Comparison of ENCODE assay signal across 1 cellular context in genomic region chr19:10251792-10252694, GRCh38.
TF ChIP-seq lines count a peak whose summit lies in the region.

TSS of gene MRPL4 (plus strand) at chr19:10252214. CDS start at chr19:10252254, 40 bp downstream.

TF ChIP-seq in K562, 482 proteins besides CTCF, POLR2A, EP300 and RAD21 (continued from another document and continues in another):
- TF ChIP-seq, protein P1, sequence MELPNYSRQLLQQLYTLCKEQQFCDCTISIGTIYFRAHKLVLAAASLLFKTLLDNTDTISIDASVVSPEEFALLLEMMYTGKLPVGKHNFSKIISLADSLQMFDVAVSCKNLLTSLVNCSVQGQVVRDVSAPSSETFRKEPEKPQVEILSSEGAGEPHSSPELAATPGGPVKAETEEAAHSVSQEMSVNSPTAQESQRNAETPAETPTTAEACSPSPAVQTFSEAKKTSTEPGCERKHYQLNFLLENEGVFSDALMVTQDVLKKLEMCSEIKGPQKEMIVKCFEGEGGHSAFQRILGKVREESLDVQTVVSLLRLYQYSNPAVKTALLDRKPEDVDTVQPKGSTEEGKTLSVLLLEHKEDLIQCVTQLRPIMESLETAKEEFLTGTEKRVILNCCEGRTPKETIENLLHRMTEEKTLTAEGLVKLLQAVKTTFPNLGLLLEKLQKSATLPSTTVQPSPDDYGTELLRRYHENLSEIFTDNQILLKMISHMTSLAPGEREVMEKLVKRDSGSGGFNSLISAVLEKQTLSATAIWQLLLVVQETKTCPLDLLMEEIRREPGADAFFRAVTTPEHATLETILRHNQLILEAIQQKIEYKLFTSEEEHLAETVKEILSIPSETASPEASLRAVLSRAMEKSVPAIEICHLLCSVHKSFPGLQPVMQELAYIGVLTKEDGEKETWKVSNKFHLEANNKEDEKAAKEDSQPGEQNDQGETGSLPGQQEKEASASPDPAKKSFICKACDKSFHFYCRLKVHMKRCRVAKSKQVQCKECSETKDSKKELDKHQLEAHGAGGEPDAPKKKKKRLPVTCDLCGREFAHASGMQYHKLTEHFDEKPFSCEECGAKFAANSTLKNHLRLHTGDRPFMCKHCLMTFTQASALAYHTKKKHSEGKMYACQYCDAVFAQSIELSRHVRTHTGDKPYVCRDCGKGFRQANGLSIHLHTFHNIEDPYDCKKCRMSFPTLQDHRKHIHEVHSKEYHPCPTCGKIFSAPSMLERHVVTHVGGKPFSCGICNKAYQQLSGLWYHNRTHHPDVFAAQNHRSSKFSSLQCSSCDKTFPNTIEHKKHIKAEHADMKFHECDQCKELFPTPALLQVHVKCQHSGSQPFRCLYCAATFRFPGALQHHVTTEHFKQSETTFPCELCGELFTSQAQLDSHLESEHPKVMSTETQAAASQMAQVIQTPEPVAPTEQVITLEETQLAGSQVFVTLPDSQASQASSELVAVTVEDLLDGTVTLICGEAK (IDR thresholded peaks at IDR 0.05): peak; percentile 51
- TF ChIP-seq, protein P1 (CRISPR knock-in tag; IDR thresholded peaks at IDR 0.05): no peak
- TF ChIP-seq DDX20 (tag; IDR thresholded peaks at IDR 0.05; ENCODE audit: low read depth): no peak
- peak; percentile 57; the same call in 1 of the 2 replicates for TF ChIP-seq KLF13 (tag; IDR thresholded peaks at IDR 0.05; ENCODE audit: borderline replicate concordance, low read depth)
- peak; percentile 55; the same call in 1 of the 2 replicates for TF ChIP-seq ZBTB49 (CRISPR knock-in tag; IDR thresholded peaks at IDR 0.05; ENCODE audit: borderline replicate concordance)
- no peak for TF ChIP-seq HMG20A (CRISPR knock-in tag; conservative IDR thresholded peaks at IDR 0.05)
- no peak for TF ChIP-seq ZNF239 (CRISPR knock-in tag; IDR thresholded peaks at IDR 0.05)
- no peak for TF ChIP-seq ZNF217 (CRISPR knock-in tag; IDR thresholded peaks at IDR 0.05)
- no peak for TF ChIP-seq MCM3 (IDR thresholded peaks at IDR 0.05)
- TF ChIP-seq BHLHE40 (IDR thresholded peaks at IDR 0.05; ENCODE audit: low read length): peak; percentile 69
- TF ChIP-seq, protein P2, sequence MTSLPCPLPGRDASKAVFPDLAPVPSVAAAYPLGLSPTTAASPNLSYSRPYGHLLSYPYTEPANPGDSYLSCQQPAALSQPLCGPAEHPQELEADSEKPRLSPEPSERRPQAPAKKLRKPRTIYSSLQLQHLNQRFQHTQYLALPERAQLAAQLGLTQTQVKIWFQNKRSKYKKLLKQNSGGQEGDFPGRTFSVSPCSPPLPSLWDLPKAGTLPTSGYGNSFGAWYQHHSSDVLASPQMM (CRISPR knock-in tag; IDR thresholded peaks at IDR 0.05): no peak
- TF ChIP-seq TCF7 (IDR thresholded peaks at IDR 0.05; ENCODE audit: borderline replicate concordance): no peak
- TF ChIP-seq POLR2AphosphoS5 (IDR thresholded peaks at IDR 0.05; ENCODE audit: control insufficient read depth, insufficient read depth, low read depth, low read length): peak; percentile 70
- TF ChIP-seq KLF6 (CRISPR knock-in tag; IDR thresholded peaks at IDR 0.05; ENCODE audit: borderline replicate concordance): no peak
- TF ChIP-seq SMAD2 (IDR thresholded peaks at IDR 0.05; ENCODE audit: low read depth, low read length): 0 out of 2 replicates have a peak, but pooled peaks have one; percentile 26
- no peak for TF ChIP-seq MAFK (IDR thresholded peaks at IDR 0.05; ENCODE audit: low read length)
- TF ChIP-seq ELK3 (CRISPR knock-in tag; IDR thresholded peaks at IDR 0.05): no peak
- peak; percentile 96 for TF ChIP-seq NBN (IDR thresholded peaks at IDR 0.05; ENCODE audit: low read depth)
- TF ChIP-seq RFX1 (IDR thresholded peaks at IDR 0.05): no peak
- TF ChIP-seq ZNF644 (tag; IDR thresholded peaks at IDR 0.05; ENCODE audit: low read depth): no peak
- TF ChIP-seq ZBTB34 (CRISPR knock-in tag; IDR thresholded peaks at IDR 0.05): no peak
- peak; percentile 61 for TF ChIP-seq USF1 (CRISPR knock-in tag; IDR thresholded peaks at IDR 0.05)
- TF ChIP-seq, protein P3, sequence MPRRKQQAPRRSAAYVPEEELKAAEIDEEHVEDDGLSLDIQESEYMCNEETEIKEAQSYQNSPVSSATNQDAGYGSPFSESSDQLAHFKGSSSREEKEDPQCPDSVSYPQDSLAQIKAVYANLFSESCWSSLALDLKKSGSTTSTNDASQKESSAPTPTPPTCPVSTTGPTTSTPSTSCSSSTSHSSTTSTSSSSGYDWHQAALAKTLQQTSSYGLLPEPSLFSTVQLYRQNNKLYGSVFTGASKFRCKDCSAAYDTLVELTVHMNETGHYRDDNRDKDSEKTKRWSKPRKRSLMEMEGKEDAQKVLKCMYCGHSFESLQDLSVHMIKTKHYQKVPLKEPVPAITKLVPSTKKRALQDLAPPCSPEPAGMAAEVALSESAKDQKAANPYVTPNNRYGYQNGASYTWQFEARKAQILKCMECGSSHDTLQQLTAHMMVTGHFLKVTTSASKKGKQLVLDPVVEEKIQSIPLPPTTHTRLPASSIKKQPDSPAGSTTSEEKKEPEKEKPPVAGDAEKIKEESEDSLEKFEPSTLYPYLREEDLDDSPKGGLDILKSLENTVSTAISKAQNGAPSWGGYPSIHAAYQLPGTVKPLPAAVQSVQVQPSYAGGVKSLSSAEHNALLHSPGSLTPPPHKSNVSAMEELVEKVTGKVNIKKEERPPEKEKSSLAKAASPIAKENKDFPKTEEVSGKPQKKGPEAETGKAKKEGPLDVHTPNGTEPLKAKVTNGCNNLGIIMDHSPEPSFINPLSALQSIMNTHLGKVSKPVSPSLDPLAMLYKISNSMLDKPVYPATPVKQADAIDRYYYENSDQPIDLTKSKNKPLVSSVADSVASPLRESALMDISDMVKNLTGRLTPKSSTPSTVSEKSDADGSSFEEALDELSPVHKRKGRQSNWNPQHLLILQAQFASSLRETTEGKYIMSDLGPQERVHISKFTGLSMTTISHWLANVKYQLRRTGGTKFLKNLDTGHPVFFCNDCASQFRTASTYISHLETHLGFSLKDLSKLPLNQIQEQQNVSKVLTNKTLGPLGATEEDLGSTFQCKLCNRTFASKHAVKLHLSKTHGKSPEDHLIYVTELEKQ (CRISPR knock-in tag; IDR thresholded peaks at IDR 0.05): no peak
- no peak for TF ChIP-seq SNRNP70 (optimal IDR thresholded peaks at IDR 0.05; ENCODE audit: low read depth, low read length)
- TF ChIP-seq DIDO1 (tag; IDR thresholded peaks at IDR 0.05; ENCODE audit: low read depth): peak; percentile 91
- TF ChIP-seq, protein P4, sequence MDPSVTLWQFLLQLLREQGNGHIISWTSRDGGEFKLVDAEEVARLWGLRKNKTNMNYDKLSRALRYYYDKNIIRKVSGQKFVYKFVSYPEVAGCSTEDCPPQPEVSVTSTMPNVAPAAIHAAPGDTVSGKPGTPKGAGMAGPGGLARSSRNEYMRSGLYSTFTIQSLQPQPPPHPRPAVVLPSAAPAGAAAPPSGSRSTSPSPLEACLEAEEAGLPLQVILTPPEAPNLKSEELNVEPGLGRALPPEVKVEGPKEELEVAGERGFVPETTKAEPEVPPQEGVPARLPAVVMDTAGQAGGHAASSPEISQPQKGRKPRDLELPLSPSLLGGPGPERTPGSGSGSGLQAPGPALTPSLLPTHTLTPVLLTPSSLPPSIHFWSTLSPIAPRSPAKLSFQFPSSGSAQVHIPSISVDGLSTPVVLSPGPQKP (CRISPR knock-in tag; IDR thresholded peaks at IDR 0.05): no peak
- TF ChIP-seq ZNF277 (CRISPR knock-in tag; IDR thresholded peaks at IDR 0.05; ENCODE audit: borderline replicate concordance): no peak
- no peak for TF ChIP-seq ILK (tag; IDR thresholded peaks at IDR 0.05; ENCODE audit: borderline replicate concordance, low read depth)
- TF ChIP-seq LARP7 (IDR thresholded peaks at IDR 0.05): 0 out of 2 replicates have a peak, but pooled peaks have one; percentile 15
- TF ChIP-seq SREBF2 (CRISPR knock-in tag; IDR thresholded peaks at IDR 0.05): no peak
- TF ChIP-seq, protein P5, sequence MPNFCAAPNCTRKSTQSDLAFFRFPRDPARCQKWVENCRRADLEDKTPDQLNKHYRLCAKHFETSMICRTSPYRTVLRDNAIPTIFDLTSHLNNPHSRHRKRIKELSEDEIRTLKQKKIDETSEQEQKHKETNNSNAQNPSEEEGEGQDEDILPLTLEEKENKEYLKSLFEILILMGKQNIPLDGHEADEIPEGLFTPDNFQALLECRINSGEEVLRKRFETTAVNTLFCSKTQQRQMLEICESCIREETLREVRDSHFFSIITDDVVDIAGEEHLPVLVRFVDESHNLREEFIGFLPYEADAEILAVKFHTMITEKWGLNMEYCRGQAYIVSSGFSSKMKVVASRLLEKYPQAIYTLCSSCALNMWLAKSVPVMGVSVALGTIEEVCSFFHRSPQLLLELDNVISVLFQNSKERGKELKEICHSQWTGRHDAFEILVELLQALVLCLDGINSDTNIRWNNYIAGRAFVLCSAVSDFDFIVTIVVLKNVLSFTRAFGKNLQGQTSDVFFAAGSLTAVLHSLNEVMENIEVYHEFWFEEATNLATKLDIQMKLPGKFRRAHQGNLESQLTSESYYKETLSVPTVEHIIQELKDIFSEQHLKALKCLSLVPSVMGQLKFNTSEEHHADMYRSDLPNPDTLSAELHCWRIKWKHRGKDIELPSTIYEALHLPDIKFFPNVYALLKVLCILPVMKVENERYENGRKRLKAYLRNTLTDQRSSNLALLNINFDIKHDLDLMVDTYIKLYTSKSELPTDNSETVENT (CRISPR knock-in tag; IDR thresholded peaks at IDR 0.05): peak; percentile 77
- TF ChIP-seq ETV5 (CRISPR knock-in tag; IDR thresholded peaks at IDR 0.05; ENCODE audit: low read depth): peak; percentile 85; the same call in 1 of the 2 replicates
- no peak for TF ChIP-seq PHB2 (IDR thresholded peaks at IDR 0.05; ENCODE audit: low read depth)
